16 cellular contexts compared by ENCODE assay signal in genomic region chr6:93678841-93679454, GRCh38.
DNase-seq lines count a peak whose midpoint lies in the region; FAIRE-seq and TF ChIP-seq lines count a peak whose summit lies in the region.
"Had no signal": no experiment of that assay in that cellular context is flagged by ENCODE, and none has a peak within 500 bp of the region (broad histone marks: within the 10 kb centered on the region; RNA-seq: fewer than 3 reads in every experiment).

No MANE protein-coding gene starts in this region.

- H3K9me1 ChIP-seq in endothelial cell of umbilical vein (replicated peaks; ENCODE audit: control insufficient read depth, extremely low read depth, insufficient read depth, low read length): no peaks in the 10 kb centered on the region

- no peaks in the 10 kb centered on the region for H4K20me1 ChIP-seq in endothelial cell of umbilical vein (replicated peaks; ENCODE audit: control insufficient read depth, extremely low read depth, insufficient read depth, low read length)

- TF ChIP-seq CTCF in endothelial cell of umbilical vein (IDR thresholded peaks at IDR 0.05; ENCODE audit: extremely low read depth in 1 of 2, insufficient read depth in 1 of 2, low read depth in 1 of 2, low read length in 2 of 2) (no peak), esophagus muscularis mucosa (IDR thresholded peaks at IDR 0.05) (no peak), tibial artery (IDR thresholded peaks at IDR 0.05) (no peak), left ventricle myocardium inferior (IDR thresholded peaks at IDR 0.05; ENCODE audit: borderline replicate concordance) (no peak)

- no peak for FAIRE-seq in endothelial cell of umbilical vein (lab: Jason Lieb, UNC)

- H3K27me3 ChIP-seq in endothelial cell of umbilical vein (ENCODE audit: control insufficient read depth in 2 of 2, insufficient read depth in 2 of 2, low read length in 2 of 2): no peaks in the 10 kb centered on the region
- H3K27me3 ChIP-seq in esophagus muscularis mucosa: no peaks in the 10 kb centered on the region
- H3K27me3 ChIP-seq in tibial artery: no peaks in the 10 kb centered on the region
- no peaks in the 10 kb centered on the region for H3K27me3 ChIP-seq in left ventricle myocardium inferior (ENCODE audit: low read depth)
- H3K27me3 ChIP-seq: vagina had no signal

- peak overlapping the region; percentile 54 for H3K4me2 ChIP-seq in endothelial cell of umbilical vein (ENCODE audit: insufficient read depth, low read length)

- H3K27ac ChIP-seq in endothelial cell of umbilical vein (ENCODE audit: insufficient read depth, low read depth, low read length) (no peak overlapping the region), esophagus muscularis mucosa (replicated peaks in 1 of 4) (no peak overlapping the region), tibial artery (no peak overlapping the region), left ventricle myocardium inferior (replicated peaks) (no peak overlapping the region)
- H3K27ac ChIP-seq: vagina had no signal

- no peak overlapping the region for H3K9ac ChIP-seq in endothelial cell of umbilical vein (replicated peaks; ENCODE audit: extremely low read depth, insufficient read depth, low read length)

- TF ChIP-seq POLR2A in endothelial cell of umbilical vein (IDR thresholded peaks at IDR 0.05; ENCODE audit: low read depth, low read length): no peak
- TF ChIP-seq POLR2A in esophagus muscularis mucosa (IDR thresholded peaks at IDR 0.05; ENCODE audit: low read depth): no peak

- no peak overlapping the region for H3K4me3 ChIP-seq in endothelial cell of umbilical vein (replicated peaks in 1 of 3; ENCODE audit: insufficient read depth in 1 of 3, low read depth in 1 of 3, low read length in 3 of 3)
- no peak overlapping the region for H3K4me3 ChIP-seq in esophagus muscularis mucosa
- H3K4me3 ChIP-seq in tibial artery: no peak overlapping the region
- H3K4me3 ChIP-seq in left ventricle myocardium inferior: no peak overlapping the region
- H3K4me3 ChIP-seq: vagina had no signal

- no peaks in the 10 kb centered on the region for H3K36me3 ChIP-seq in endothelial cell of umbilical vein (ENCODE audit: control insufficient read depth in 2 of 2, extremely low read depth in 1 of 2, insufficient read depth in 2 of 2, low read length in 2 of 2)
- H3K36me3 ChIP-seq in esophagus muscularis mucosa: no peaks in the 10 kb centered on the region
- no peaks in the 10 kb centered on the region for H3K36me3 ChIP-seq in tibial artery
- no peaks in the 10 kb centered on the region for H3K36me3 ChIP-seq in left ventricle myocardium inferior
- H3K36me3 ChIP-seq: vagina had no signal

- no TSS peak for BruUV-seq in endothelial cell of umbilical vein (replicated peaks; lab: Mats Ljungman, UMichigan)

- no peaks in the 10 kb centered on the region for H3K9me3 ChIP-seq in endothelial cell of umbilical vein (replicated peaks; ENCODE audit: control insufficient read depth, insufficient read depth, low read length)
- no peaks in the 10 kb centered on the region for H3K9me3 ChIP-seq in esophagus muscularis mucosa
- H3K9me3 ChIP-seq in tibial artery: no peaks in the 10 kb centered on the region
- no peaks in the 10 kb centered on the region for H3K9me3 ChIP-seq in left ventricle myocardium inferior (replicated peaks)
- H3K9me3 ChIP-seq: vagina had no signal

- H3K79me2 ChIP-seq in endothelial cell of umbilical vein (ENCODE audit: control insufficient read depth, insufficient read depth, low read length): no peaks in the 10 kb centered on the region

- dilution Hi-C loops in endothelial cell of umbilical vein (cut with MboI; ENCODE audit: extremely low pct_ligation_motif_present, low sequenced_read_pairs): no loop called here

- POLR2A ChIA-PET in endothelial cell of umbilical vein (lab: Charles Lee): interaction anchor here (0.6 kb wide), 1 partner anchor 114 kb away, joined by 3 read pairs; no protein-coding TSS in a partner anchor

- H3K4me1 ChIP-seq in endothelial cell of umbilical vein (ENCODE audit: control insufficient read depth, extremely low read depth, insufficient read depth, low read length) (peaks cover 28% of the 10 kb centered on the region), esophagus muscularis mucosa (peaks cover 0 to 12% (median 7%) of the 10 kb centered on the region in 4 donors), tibial artery (no peaks in the 10 kb centered on the region), left ventricle myocardium inferior (no peaks in the 10 kb centered on the region)
- H3K4me1 ChIP-seq: vagina had no signal

- DNase-seq in NCI-H1105 treated with DMSO at 0.1 percent for 48 hours (lab: John Stamatoyannopoulos, UW) (peak; percentile 20), NCI-H1105 (lab: John Stamatoyannopoulos, UW) (no peak), OCI-M1 (lab: John Stamatoyannopoulos, UW) (peak; percentile 21), endothelial cell of umbilical vein (ENCODE audit: low read depth, low spot score) (peak; percentile 11), renal cortical epithelial cell (ENCODE audit: low read depth) (peak; percentile 35), esophagus muscularis mucosa (ENCODE audit: extremely low spot score) (no peak), tibial artery (no peak), left ventricle myocardium inferior (no peak)
- DNase-seq: activated CD4-positive, alpha-beta T cell treated with anti-CD3 and anti-CD28 coated beads for 1 hour; cerebellar nuclear complex; erythroblast; left colon; natural killer cell; NCI-H226; stimulated activated naive CD4-positive, alpha-beta T cell treated with Interleukin-2 at 50 U/mL for 16 hours had no signal

- H2AFZ ChIP-seq in endothelial cell of umbilical vein (ENCODE audit: low read depth, low read length): peak overlapping the region; percentile 34

- WGBS in esophagus muscularis mucosa: 31% methylated on average over 4 of the region's 4 CpGs

- intact Hi-C loops in endothelial cell of umbilical vein (cut with micrococcal nuclease) (loop anchor here (1.0 to 5.0 kb wide), 2 partner anchors 108 to 258 kb away; no protein-coding TSS in a partner anchor), esophagus muscularis mucosa (cut with DNase I) (no loop called here), tibial artery (cut with DNase I; ENCODE audit: low total_unique reads) (no loop called here), left ventricle myocardium inferior (cut with micrococcal nuclease) (no loop called here)

- CTCF ChIA-PET in endothelial cell of umbilical vein (lab: Charles Lee): interaction anchor here (1.4 kb wide), 1 partner anchor 10 kb away, joined by 6 read pairs; no protein-coding TSS in a partner anchor

- no peak for TF ChIP-seq EP300 in esophagus muscularis mucosa (IDR thresholded peaks at IDR 0.05)

TF ChIP-seq in endothelial cell of umbilical vein, 7 proteins besides CTCF, POLR2A, EP300 and RAD21:
- TF ChIP-seq GATA2 (IDR thresholded peaks at IDR 0.05; ENCODE audit: insufficient read depth, insufficient read length, low read depth, low read length) (no peak), JUN (IDR thresholded peaks at IDR 0.05; ENCODE audit: borderline replicate concordance, insufficient read depth, insufficient read length, low read depth) (no peak), POLR2AphosphoS5 (IDR thresholded peaks at IDR 0.05; ENCODE audit: insufficient read depth, low read depth, low read length) (no peak), MAX (IDR thresholded peaks at IDR 0.05; ENCODE audit: insufficient read depth, insufficient read length) (no peak), MYC (IDR thresholded peaks at IDR 0.05; ENCODE audit: low read depth, low read length) (no peak), FOS (IDR thresholded peaks at IDR 0.05; ENCODE audit: borderline replicate concordance, insufficient read depth, low read length) (no peak), EZH2 (IDR thresholded peaks at IDR 0.05; ENCODE audit: borderline replicate concordance, low read depth, low read length, severe bottlenecking) (no peak)

Comparison
In these comparisons a context has a peak if more than half of its experiments do, and no peak if none do; other contexts are left out.
1. DNase-seq: peak in NCI-H1105 treated with DMSO at 0.1 percent for 48 hours (single experiment), OCI-M1 (single experiment), endothelial cell of umbilical vein (single experiment) and renal cortical epithelial cell (single experiment); none in NCI-H1105 (single experiment), esophagus muscularis mucosa (single experiment), tibial artery (0 of 2) and left ventricle myocardium inferior (single experiment).